ENCODE assay signal across 1 cellular context in the genomic region with DNA sequence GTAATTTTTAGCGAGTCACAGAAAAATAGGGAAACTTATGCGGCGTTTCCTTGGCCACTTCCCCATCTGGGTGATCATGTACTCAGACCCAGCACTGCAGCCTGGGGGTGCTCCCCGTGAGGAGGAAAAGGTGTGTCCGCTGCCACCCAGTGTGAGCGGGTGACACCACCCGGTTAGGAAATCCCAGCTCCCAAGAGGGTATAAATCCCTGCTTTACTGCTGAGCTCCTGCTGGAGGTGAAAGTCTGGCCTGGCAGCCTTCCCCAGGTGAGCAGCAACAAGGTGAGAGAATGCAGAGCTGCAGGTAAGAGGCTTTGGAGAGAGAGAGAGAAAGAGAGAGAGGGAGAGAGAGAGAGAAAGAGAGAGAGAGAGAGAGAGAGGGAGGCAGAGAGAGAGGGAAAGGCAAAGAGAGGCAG.
TF ChIP-seq lines count a peak whose summit lies in the region.

A gene with protein sequence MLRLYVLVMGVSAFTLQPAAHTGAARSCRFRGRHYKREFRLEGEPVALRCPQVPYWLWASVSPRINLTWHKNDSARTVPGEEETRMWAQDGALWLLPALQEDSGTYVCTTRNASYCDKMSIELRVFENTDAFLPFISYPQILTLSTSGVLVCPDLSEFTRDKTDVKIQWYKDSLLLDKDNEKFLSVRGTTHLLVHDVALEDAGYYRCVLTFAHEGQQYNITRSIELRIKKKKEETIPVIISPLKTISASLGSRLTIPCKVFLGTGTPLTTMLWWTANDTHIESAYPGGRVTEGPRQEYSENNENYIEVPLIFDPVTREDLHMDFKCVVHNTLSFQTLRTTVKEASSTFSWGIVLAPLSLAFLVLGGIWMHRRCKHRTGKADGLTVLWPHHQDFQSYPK (plus strand): TSS at position 230 of the 415 bp plus-strand sequence. CDS start 16,616 bp downstream, outside the sequence.

TF ChIP-seq in Ishikawa, 13 proteins besides CTCF, POLR2A, EP300 and RAD21 (continued from another document):
- TF ChIP-seq EGR1 (IDR thresholded peaks at IDR 0.05) (no peak), TAF1 (IDR thresholded peaks at IDR 0.05; ENCODE audit: low read depth) (no peak)
- TF ChIP-seq, protein P1, sequence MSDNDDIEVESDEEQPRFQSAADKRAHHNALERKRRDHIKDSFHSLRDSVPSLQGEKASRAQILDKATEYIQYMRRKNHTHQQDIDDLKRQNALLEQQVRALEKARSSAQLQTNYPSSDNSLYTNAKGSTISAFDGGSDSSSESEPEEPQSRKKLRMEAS (IDR thresholded peaks at IDR 0.05) = no peak; the same call in 1 of the 2 replicates
